18 cellular contexts compared by ENCODE assay signal in genomic region chr2:120662746-120663145, GRCh38.
DNase-seq lines count a peak whose midpoint lies in the region; ATAC-seq and TF ChIP-seq lines count a peak whose summit lies in the region.
"Had no signal": no experiment of that assay in that cellular context is flagged by ENCODE, and none has a peak within 500 bp of the region (broad histone marks: within the 10 kb centered on the region; RNA-seq: fewer than 3 reads in every experiment).

No MANE protein-coding gene starts in this region.

- H3K4me3 Mint-ChIP-seq in endodermal cell, result no peak overlapping the region
- H3K4me3 Mint-ChIP-seq in activated CD4-positive, alpha-beta T cell treated with anti-CD3 and anti-CD28 coated beads, Interleukin-2, amount 10 ng/mL, durations not matched to agents 7 days and 5 days, result no peak overlapping the region
- H3K4me3 Mint-ChIP-seq: B cell; CD4-positive, alpha-beta T cell; CD8-positive, alpha-beta T cell had no signal

- H3K4me1 Mint-ChIP-seq in endodermal cell, result no peaks in the 10 kb centered on the region
- no peaks in the 10 kb centered on the region for H3K4me1 Mint-ChIP-seq in activated CD4-positive, alpha-beta T cell treated with anti-CD3 and anti-CD28 coated beads, Interleukin-2, amount 10 ng/mL, durations not matched to agents 7 days and 5 days
- H3K4me1 Mint-ChIP-seq: B cell had no signal

- H3K27ac Mint-ChIP-seq in endodermal cell, result no peak overlapping the region
- H3K27ac Mint-ChIP-seq in activated CD4-positive, alpha-beta T cell treated with anti-CD3 and anti-CD28 coated beads, Interleukin-2, amount 10 ng/mL, durations not matched to agents 7 days and 5 days, result no peak overlapping the region
- H3K27ac Mint-ChIP-seq: B cell; CD4-positive, alpha-beta T cell; CD8-positive, alpha-beta T cell had no signal

- H3K27me3 ChIP-seq in endodermal cell (ENCODE audit: control insufficient read depth, insufficient read depth, low read length, poor library complexity, severe bottlenecking), result peaks cover 8% of the 10 kb centered on the region
- H3K27me3 ChIP-seq in sigmoid colon, result no peaks in the 10 kb centered on the region
- H3K27me3 ChIP-seq in foreskin keratinocyte, result peaks cover 17% of the 10 kb centered on the region
- H3K27me3 ChIP-seq: BLaER1 treated with 17β-estradiol and CSF1 and Interleukin-3, amounts not matched to agents 10 nM and 100 nM had no signal

- in situ Hi-C loops in GM13976 (cut with MboI; ENCODE audit: low sequenced_read_pairs, unreplicated experiment), result no loop called here

- CTCF ChIA-PET in activated CD4-positive, alpha-beta T cell treated with anti-CD3 and anti-CD28 coated beads, Interleukin-2, amount 10 ng/mL, durations not matched to agents 7 days and 5 days (lab: Charles Lee), result no interaction called here

- 95% methylated on average over 3 of the region's 3 CpGs; no CpG with 5 or more reads in 1 of the 2 experiments for WGBS in endodermal cell (ENCODE audit: insufficient coverage in 1 of 2, insufficient read length in 1 of 2), 2 experiments
- WGBS in sigmoid colon, 2 donors, result 90 to 94% methylated on average over 3 of the region's 3 CpGs

- H3K27me3 Mint-ChIP-seq in endodermal cell (ENCODE audit: insufficient read depth), result peaks cover 69% of the 10 kb centered on the region
- H3K27me3 Mint-ChIP-seq in activated CD4-positive, alpha-beta T cell treated with anti-CD3 and anti-CD28 coated beads, Interleukin-2, amount 10 ng/mL, durations not matched to agents 7 days and 5 days, result peaks cover 11% of the 10 kb centered on the region

- no peaks in the 10 kb centered on the region for H3K36me3 ChIP-seq in endodermal cell (ENCODE audit: control insufficient read depth, insufficient read depth, low read length)
- no peaks in the 10 kb centered on the region for H3K36me3 ChIP-seq in sigmoid colon
- H3K36me3 ChIP-seq: BLaER1 treated with 17β-estradiol and CSF1 and Interleukin-3, amounts not matched to agents 10 nM and 100 nM had no signal

- no peak for ATAC-seq in foreskin keratinocyte
- ATAC-seq: A549; CD8-positive, alpha-beta T cell had no signal

- intact Hi-C loops in posterior vena cava (cut with DNase I) (no loop called here), sigmoid colon (cut with DNase I) (no loop called here)

- H3K4me3 ChIP-seq in endodermal cell (ENCODE audit: low read length) (no peak overlapping the region), sigmoid colon (no peak overlapping the region)
- H3K4me3 ChIP-seq: A549; BLaER1 treated with 17β-estradiol and CSF1 and Interleukin-3, amounts not matched to agents 10 nM and 100 nM had no signal

- TF ChIP-seq CTCF in endodermal cell (conservative IDR thresholded peaks at IDR 0.05) (no peak), sigmoid colon (IDR thresholded peaks at IDR 0.05) (no peak), foreskin keratinocyte (conservative IDR thresholded peaks at IDR 0.05) (no peak), GM13976 (IDR thresholded peaks at IDR 0.05; ENCODE audit: borderline replicate concordance, control extremely low read depth, extremely low read depth, insufficient read depth, missing control alignments) (no peak)

- no peak for TF ChIP-seq EP300 in sigmoid colon (IDR thresholded peaks at IDR 0.05)

- H3K4me1 ChIP-seq in endodermal cell (ENCODE audit: control insufficient read depth, insufficient read depth, low read length) (no peaks in the 10 kb centered on the region), sigmoid colon (peaks cover 0 to 10% (median 8%) of the 10 kb centered on the region in 4 donors), foreskin keratinocyte (no peaks in the 10 kb centered on the region)
- H3K4me1 ChIP-seq: A549, Caco-2 had no signal

- H3K27ac ChIP-seq in endodermal cell (ENCODE audit: low read depth, low read length) (no peak overlapping the region), sigmoid colon (no peak overlapping the region), foreskin keratinocyte (no peak overlapping the region)
- H3K27ac ChIP-seq: 22Rv1; A549; BLaER1 treated with 17β-estradiol and CSF1 and Interleukin-3, amounts not matched to agents 10 nM and 100 nM; C4-2B had no signal

- peak; percentile 29 for DNase-seq in endodermal cell
- DNase-seq in posterior vena cava (ENCODE audit: low spot score), result peak; percentile 54
- DNase-seq in sigmoid colon, result peak; percentile 34
- DNase-seq in activated CD4-positive, alpha-beta T cell treated with anti-CD3 and anti-CD28 coated beads, Interleukin-2, amount 10 ng/mL, durations not matched to agents 7 days and 5 days, result no peak
- DNase-seq in foreskin keratinocyte, result no peak
- no peak for DNase-seq in GM13976 (ENCODE audit: low spot score)
- DNase-seq: AML-193; Caco-2; Calu3; CD4-positive, alpha-beta T cell; CD8-positive, alpha-beta T cell; DMS79 treated with DMSO at 0.1 percent for 48 hours; GF-D8 had no signal

- H3K9ac ChIP-seq in endodermal cell (ENCODE audit: extremely low read depth, low read length, poor library complexity, severe bottlenecking), result no peak overlapping the region
- H3K9ac ChIP-seq: BLaER1 treated with 17β-estradiol and CSF1 and Interleukin-3, amounts not matched to agents 10 nM and 100 nM had no signal

- peaks cover 42% of the 10 kb centered on the region for H3K9me3 Mint-ChIP-seq in endodermal cell
- H3K9me3 Mint-ChIP-seq in activated CD4-positive, alpha-beta T cell treated with anti-CD3 and anti-CD28 coated beads, Interleukin-2, amount 10 ng/mL, durations not matched to agents 7 days and 5 days, result peaks cover 10% of the 10 kb centered on the region

- H3K9me3 ChIP-seq in endodermal cell (ENCODE audit: control insufficient read depth, low read length), result peaks cover 37% of the 10 kb centered on the region
- peaks cover 0 to 5% (median 4%) of the 10 kb centered on the region in 4 donors for H3K9me3 ChIP-seq in sigmoid colon

- POLR2A ChIA-PET in activated CD4-positive, alpha-beta T cell treated with anti-CD3 and anti-CD28 coated beads, Interleukin-2, amount 10 ng/mL, durations not matched to agents 7 days and 5 days (lab: Charles Lee), result no interaction called here

- TF ChIP-seq POLR2A in sigmoid colon (IDR thresholded peaks at IDR 0.05), result no peak

- peaks cover 3% of the 10 kb centered on the region for H3K36me3 Mint-ChIP-seq in endodermal cell (ENCODE audit: low read depth)
- no peaks in the 10 kb centered on the region for H3K36me3 Mint-ChIP-seq in activated CD4-positive, alpha-beta T cell treated with anti-CD3 and anti-CD28 coated beads, Interleukin-2, amount 10 ng/mL, durations not matched to agents 7 days and 5 days (ENCODE audit: low read depth)
- H3K36me3 Mint-ChIP-seq: CD8-positive, alpha-beta T cell had no signal

Comparison
In these comparisons a context has a peak if more than half of its experiments do, and no peak if none do; other contexts are left out.
1. DNase-seq: peak in endodermal cell (single experiment), posterior vena cava (single experiment) and sigmoid colon (single experiment); none in activated CD4-positive, alpha-beta T cell treated with anti-CD3 and anti-CD28 coated beads, Interleukin-2, amount 10 ng/mL, durations not matched to agents 7 days and 5 days (single experiment), foreskin keratinocyte (0 of 2) and GM13976 (single experiment).